In the genomic region with DNA sequence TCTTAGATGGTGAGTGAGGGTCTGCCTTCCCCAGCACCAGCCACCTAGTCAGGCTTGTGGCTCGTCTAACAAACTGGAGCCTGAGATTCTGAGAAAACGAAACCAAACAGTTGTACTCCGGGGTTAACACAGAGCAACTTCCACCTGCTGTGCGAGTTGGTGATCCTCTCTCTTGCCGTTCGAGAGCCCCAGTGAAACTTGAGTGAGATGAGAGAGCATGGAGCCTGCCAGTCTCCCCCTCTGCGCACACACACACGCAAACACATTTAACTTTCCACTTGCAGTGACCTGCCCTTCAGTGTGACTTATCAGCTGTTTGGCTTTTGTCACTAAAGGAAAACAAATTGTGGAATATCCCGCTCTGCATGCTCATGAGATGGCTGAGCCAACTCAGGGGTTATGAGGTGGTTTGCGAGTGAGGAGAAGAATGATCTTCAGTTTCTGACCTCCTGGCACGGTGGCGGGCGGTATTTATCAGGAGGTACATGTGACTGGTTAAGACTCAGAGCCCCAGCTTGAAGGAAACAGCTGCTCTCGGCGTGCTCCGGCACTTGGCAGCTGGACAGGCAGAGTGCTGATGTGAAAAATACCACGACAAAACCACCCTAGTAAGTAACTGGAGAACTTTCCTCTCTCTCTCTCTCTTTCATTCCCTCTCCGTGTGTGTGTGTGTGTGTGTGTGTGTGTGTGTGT, we compare ENCODE assay signal across 1 cellular context.
TF ChIP-seq lines count a peak whose summit lies in the region.

RASGRP3 (plus strand) TSS at position 550 of the 693 bp plus-strand sequence. CDS start 38,488 bp downstream, outside the sequence.

TF ChIP-seq in K562, 482 proteins besides CTCF, POLR2A, EP300 and RAD21 (continued from another document and continues in another):
- TF ChIP-seq, protein P1, sequence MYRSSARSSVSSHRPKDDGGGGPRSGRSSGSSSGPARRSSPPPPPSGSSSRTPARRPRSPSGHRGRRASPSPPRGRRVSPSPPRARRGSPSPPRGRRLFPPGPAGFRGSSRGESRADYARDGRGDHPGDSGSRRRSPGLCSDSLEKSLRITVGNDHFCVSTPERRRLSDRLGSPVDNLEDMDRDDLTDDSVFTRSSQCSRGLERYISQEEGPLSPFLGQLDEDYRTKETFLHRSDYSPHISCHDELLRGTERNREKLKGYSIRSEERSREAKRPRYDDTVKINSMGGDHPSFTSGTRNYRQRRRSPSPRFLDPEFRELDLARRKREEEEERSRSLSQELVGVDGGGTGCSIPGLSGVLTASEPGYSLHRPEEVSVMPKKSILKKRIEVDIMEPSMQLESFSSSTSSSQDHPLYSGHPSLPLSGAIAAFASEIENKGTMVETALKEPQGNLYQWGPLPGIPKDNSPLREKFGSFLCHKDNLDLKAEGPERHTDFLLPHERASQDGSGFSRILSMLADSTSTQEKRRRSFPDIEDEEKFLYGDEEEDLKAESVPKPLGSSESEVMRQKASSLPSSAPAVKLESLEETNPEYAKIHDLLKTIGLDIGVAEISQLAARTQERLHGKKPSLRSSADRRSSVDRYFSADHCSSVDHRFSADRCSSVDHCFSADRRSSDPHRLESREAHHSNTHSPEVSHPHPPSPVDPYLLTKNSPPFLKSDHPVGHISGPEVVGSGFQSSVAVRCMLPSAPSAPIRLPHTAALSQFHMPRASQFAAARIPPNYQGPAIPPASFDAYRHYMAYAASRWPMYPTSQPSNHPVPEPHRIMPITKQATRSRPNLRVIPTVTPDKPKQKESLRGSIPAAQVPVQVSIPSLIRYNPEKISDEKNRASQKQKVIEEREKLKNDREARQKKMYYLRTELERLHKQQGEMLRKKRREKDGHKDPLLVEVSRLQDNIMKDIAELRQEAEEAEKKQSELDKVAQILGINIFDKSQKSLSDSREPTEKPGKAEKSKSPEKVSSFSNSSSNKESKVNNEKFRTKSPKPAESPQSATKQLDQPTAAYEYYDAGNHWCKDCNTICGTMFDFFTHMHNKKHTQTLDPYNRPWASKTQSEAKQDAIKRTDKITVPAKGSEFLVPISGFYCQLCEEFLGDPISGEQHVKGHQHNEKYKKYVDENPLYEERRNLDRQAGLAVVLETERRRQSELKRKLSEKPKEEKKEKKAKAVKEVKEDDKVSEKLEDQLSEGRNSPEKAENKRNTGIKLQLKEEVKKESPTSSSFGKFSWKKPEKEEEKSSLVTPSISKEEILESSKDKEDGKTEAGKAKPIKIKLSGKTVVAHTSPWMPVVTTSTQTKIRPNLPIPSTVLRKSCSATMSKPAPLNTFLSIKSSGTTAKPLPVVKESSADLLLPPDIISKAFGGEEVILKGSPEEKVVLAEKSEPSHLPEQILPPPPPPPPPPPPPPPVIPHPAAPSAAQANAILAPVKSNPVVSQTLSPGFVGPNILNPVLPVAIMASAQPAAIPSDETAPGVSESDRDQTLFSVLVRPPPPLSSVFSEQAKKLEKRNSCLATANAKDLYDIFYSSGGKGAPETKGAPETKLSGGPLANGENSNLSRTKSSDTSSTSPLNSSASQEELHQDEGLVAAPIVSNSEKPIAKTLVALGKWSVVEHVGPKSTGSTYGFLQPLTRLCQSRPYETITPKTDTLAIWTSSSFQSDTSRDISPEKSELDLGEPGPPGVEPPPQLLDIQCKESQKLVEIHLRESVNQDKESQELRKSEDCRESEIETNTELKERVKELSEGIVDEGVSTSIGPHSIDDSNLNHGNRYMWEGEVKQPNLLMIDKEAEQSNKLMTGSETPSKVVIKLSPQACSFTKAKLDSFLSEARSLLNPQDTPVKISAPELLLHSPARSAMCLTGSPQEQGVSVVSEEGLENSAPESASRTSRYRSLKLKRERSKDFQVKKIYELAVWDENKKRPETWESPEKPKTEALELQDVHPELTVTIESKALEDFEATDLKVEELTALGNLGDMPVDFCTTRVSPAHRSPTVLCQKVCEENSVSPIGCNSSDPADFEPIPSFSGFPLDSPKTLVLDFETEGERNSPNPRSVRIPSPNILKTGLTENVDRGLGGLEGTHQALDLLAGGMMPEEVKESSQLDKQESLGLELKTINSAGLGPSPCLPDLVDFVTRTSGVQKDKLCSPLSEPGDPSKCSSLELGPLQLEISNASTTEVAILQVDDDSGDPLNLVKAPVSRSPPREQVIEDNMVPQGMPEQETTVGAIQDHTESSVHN (IDR thresholded peaks at IDR 0.05; ENCODE audit: borderline replicate concordance in 1 of 2, low read depth in 1 of 2) = no peak
- TF ChIP-seq C11orf30 (IDR thresholded peaks at IDR 0.05; ENCODE audit: low read depth) = no peak
- no peak for TF ChIP-seq CCNT2 (IDR thresholded peaks at IDR 0.05; ENCODE audit: borderline replicate concordance, extremely low read depth, insufficient read length, low read depth, low read length)
- no peak for TF ChIP-seq FOXJ3 (CRISPR knock-in tag; IDR thresholded peaks at IDR 0.05)
- TF ChIP-seq OTX1 (CRISPR knock-in tag; IDR thresholded peaks at IDR 0.05) = no peak
- no peak for TF ChIP-seq BRD4 (IDR thresholded peaks at IDR 0.05)
- TF ChIP-seq BHLHE40 (IDR thresholded peaks at IDR 0.05; ENCODE audit: low read length) = no peak
- peak; percentile 44 for TF ChIP-seq FOSL1 (tag; conservative IDR thresholded peaks at IDR 0.05)
- 0 out of 2 replicates have a peak, but pooled peaks have one; percentile 58 for TF ChIP-seq FOXK1 (CRISPR knock-in tag; IDR thresholded peaks at IDR 0.05; ENCODE audit: borderline replicate concordance)
- no peak for TF ChIP-seq KDM4B (IDR thresholded peaks at IDR 0.05; ENCODE audit: borderline replicate concordance in 2 of 2, low read depth in 1 of 2)
- TF ChIP-seq NFIC (IDR thresholded peaks at IDR 0.05) = no peak
- TF ChIP-seq, protein P2, sequence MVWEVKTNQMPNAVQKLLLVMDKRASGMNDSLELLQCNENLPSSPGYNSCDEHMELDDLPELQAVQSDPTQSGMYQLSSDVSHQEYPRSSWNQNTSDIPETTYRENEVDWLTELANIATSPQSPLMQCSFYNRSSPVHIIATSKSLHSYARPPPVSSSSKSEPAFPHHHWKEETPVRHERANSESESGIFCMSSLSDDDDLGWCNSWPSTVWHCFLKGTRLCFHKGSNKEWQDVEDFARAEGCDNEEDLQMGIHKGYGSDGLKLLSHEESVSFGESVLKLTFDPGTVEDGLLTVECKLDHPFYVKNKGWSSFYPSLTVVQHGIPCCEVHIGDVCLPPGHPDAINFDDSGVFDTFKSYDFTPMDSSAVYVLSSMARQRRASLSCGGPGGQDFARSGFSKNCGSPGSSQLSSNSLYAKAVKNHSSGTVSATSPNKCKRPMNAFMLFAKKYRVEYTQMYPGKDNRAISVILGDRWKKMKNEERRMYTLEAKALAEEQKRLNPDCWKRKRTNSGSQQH (CRISPR knock-in tag; IDR thresholded peaks at IDR 0.05) = 0 out of 2 replicates have a peak, but pooled peaks have one; percentile 17
- no peak for TF ChIP-seq ZNF384 (IDR thresholded peaks at IDR 0.05; ENCODE audit: low read depth, low read length)
- TF ChIP-seq ATF7 (IDR thresholded peaks at IDR 0.05) = no peak
- no peak for TF ChIP-seq ZNF780A (CRISPR knock-in tag; IDR thresholded peaks at IDR 0.05)
- TF ChIP-seq MYNN (IDR thresholded peaks at IDR 0.05) = no peak
- TF ChIP-seq MYNN (CRISPR knock-in tag; IDR thresholded peaks at IDR 0.05) = no peak
- TF ChIP-seq THAP12 (CRISPR knock-in tag; IDR thresholded peaks at IDR 0.05) = no peak
- no peak for TF ChIP-seq ZNF717 (CRISPR knock-in tag; IDR thresholded peaks at IDR 0.05)
- TF ChIP-seq POLR2B (IDR thresholded peaks at IDR 0.05; ENCODE audit: low read depth, partially characterized antibody) = no peak
- TF ChIP-seq ZNF175 (CRISPR knock-in tag; IDR thresholded peaks at IDR 0.05; ENCODE audit: low read depth) = peak; percentile 48
- TF ChIP-seq, protein P3, sequence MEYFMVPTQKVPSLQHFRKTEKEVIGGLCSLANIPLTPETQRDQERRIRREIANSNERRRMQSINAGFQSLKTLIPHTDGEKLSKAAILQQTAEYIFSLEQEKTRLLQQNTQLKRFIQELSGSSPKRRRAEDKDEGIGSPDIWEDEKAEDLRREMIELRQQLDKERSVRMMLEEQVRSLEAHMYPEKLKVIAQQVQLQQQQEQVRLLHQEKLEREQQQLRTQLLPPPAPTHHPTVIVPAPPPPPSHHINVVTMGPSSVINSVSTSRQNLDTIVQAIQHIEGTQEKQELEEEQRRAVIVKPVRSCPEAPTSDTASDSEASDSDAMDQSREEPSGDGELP (CRISPR knock-in tag; IDR thresholded peaks at IDR 0.05; ENCODE audit: borderline replicate concordance) = peak; percentile 74
- TF ChIP-seq PTRF (tag; IDR thresholded peaks at IDR 0.05) = no peak
- TF ChIP-seq ZNF398 (CRISPR knock-in tag; IDR thresholded peaks at IDR 0.05) = no peak
- no peak for TF ChIP-seq ERF (CRISPR knock-in tag; IDR thresholded peaks at IDR 0.05)
- TF ChIP-seq ATF6 (CRISPR knock-in tag; IDR thresholded peaks at IDR 0.05) = no peak
- TF ChIP-seq MCM2 (IDR thresholded peaks at IDR 0.05; ENCODE audit: low read depth) = no peak
- TF ChIP-seq ELF1 (tag; IDR thresholded peaks at IDR 0.05) = no peak
- TF ChIP-seq MTF1 (CRISPR knock-in tag; IDR thresholded peaks at IDR 0.05; ENCODE audit: borderline replicate concordance) = no peak
- no peak for TF ChIP-seq RHOXF2B (CRISPR knock-in tag; conservative IDR thresholded peaks at IDR 0.05)
- TF ChIP-seq TOE1 (IDR thresholded peaks at IDR 0.05; ENCODE audit: borderline replicate concordance) = no peak
- TF ChIP-seq TOE1 (CRISPR knock-in tag; IDR thresholded peaks at IDR 0.05; ENCODE audit: borderline replicate concordance, low read depth) = no peak
- TF ChIP-seq ILK (tag; IDR thresholded peaks at IDR 0.05; ENCODE audit: borderline replicate concordance, low read depth) = no peak
- peak; percentile 46 to 60 for TF ChIP-seq NRF1 (conservative IDR thresholded peaks at IDR 0.05 in 1 of 2, IDR thresholded peaks at IDR 0.05 in 1 of 2)
- no peak for TF ChIP-seq KAT7 (CRISPR knock-in tag; IDR thresholded peaks at IDR 0.05; ENCODE audit: borderline replicate concordance)
- TF ChIP-seq ETV6 (IDR thresholded peaks at IDR 0.05; ENCODE audit: borderline replicate concordance in 1 of 2, low read depth in 2 of 2, low read length in 1 of 2) = no peak
- no peak for TF ChIP-seq ETV6 (CRISPR knock-in tag; IDR thresholded peaks at IDR 0.05; ENCODE audit: borderline replicate concordance)
- no peak for TF ChIP-seq PRPF4 (IDR thresholded peaks at IDR 0.05; ENCODE audit: insufficient read depth, low read depth, low read length, poor library complexity, severe bottlenecking)
- TF ChIP-seq NFYB (IDR thresholded peaks at IDR 0.05; ENCODE audit: extremely low read depth, insufficient read length) = no peak
- no peak for TF ChIP-seq RBM25 (IDR thresholded peaks at IDR 0.05; ENCODE audit: low read depth, low read length, severe bottlenecking)
- no peak for TF ChIP-seq TFE3 (CRISPR knock-in tag; IDR thresholded peaks at IDR 0.05)
- no peak for TF ChIP-seq PRMT5 (CRISPR knock-in tag; IDR thresholded peaks at IDR 0.05)
- no peak for TF ChIP-seq ZBTB7A (IDR thresholded peaks at IDR 0.05; ENCODE audit: borderline replicate concordance, control insufficient read depth, low read depth, low read length)
